Comparison of ENCODE assay signal across 1 cellular context in genomic region chr10:6401562-6402348, GRCh38.
TF ChIP-seq lines count a peak whose summit lies in the region.

No MANE protein-coding gene starts in this region.

TF ChIP-seq in K562, 482 proteins besides CTCF, POLR2A, EP300 and RAD21 (continued from another document):
- TF ChIP-seq MNT (conservative IDR thresholded peaks at IDR 0.05) (peak in 1 of 2 experiments; percentile 60; a peak in 2 of 4 replicates), NCOA1 (IDR thresholded peaks at IDR 0.05; ENCODE audit: low read depth) (no peak), TEAD4 (IDR thresholded peaks at IDR 0.05; ENCODE audit: low read length) (peak; percentile 50; the same call in 1 of the 2 replicates), TEAD4 (CRISPR knock-in tag; IDR thresholded peaks at IDR 0.05; ENCODE audit: borderline replicate concordance) (no peak), CC2D1A (IDR thresholded peaks at IDR 0.05) (0 out of 2 replicates have a peak, but pooled peaks have one; percentile 38), BACH1 (tag; IDR thresholded peaks at IDR 0.05) (peak; percentile 92), ARID2 (IDR thresholded peaks at IDR 0.05) (peak; percentile 43; the same call in 1 of the 2 replicates), C11orf30 (IDR thresholded peaks at IDR 0.05; ENCODE audit: low read depth) (peak; percentile 92), CREB1 (IDR thresholded peaks at IDR 0.05) (no peak), CREB1 (CRISPR knock-in tag; IDR thresholded peaks at IDR 0.05) (no peak), ZBTB2 (IDR thresholded peaks at IDR 0.05) (no peak), TFAP4 (CRISPR knock-in tag; IDR thresholded peaks at IDR 0.05; ENCODE audit: borderline replicate concordance) (0 out of 2 replicates have a peak, but pooled peaks have one; percentile 32), MAFK (IDR thresholded peaks at IDR 0.05; ENCODE audit: low read length) (peak; percentile 68), DEAF1 (CRISPR knock-in tag; IDR thresholded peaks at IDR 0.05) (peak; percentile 95), SMARCA4 (IDR thresholded peaks at IDR 0.05) (0 out of 2 replicates have a peak, but pooled peaks have one; percentile 27), CTBP1 (IDR thresholded peaks at IDR 0.05; ENCODE audit: borderline replicate concordance) (peak; percentile 54; the same call in 1 of the 2 replicates), FOSL1 (tag; conservative IDR thresholded peaks at IDR 0.05) (peak; percentile 53)
